In genomic region chr5:142925795-142926194, GRCh38 we compare ENCODE assay signal across 12 cellular contexts.
DNase-seq lines count a peak whose midpoint lies in the region; ATAC-seq and FAIRE-seq lines count a peak whose summit lies in the region.
"Had no signal": no experiment of that assay in that cellular context is flagged by ENCODE, and none has a peak within 500 bp of the region (broad histone marks: within the 10 kb centered on the region; RNA-seq: fewer than 3 reads in every experiment).

No MANE protein-coding gene starts in this region.

- peak overlapping the region; percentile 64 to 90 for H3K27ac Mint-ChIP-seq in natural killer cell treated with Interleukin-12 subunit alpha and Interleukin-12 subunit beta and Interleukin-15 and Interleukin-18, amount 100 ng/mL, for 72 hours
- H3K27ac Mint-ChIP-seq in activated T-helper 2 cell treated with anti-CD3 and anti-CD28 coated beads, Interferon-gamma antibody, Interleukin-2, Interleukin-4, amounts not matched to agents 10 μg/mL and 5 μg/mL and 100 μg/mL, durations not matched to agents 14 hours and 24 hours and 36 hours: no peak overlapping the region
- H3K27ac Mint-ChIP-seq: activated naive CD4-positive, alpha-beta T cell treated with anti-CD3 and anti-CD28 coated beads, Interleukin-2, amount 50 U/mL, for 24 hours; T-helper 1 cell treated with Interleukin-12 subunit alpha and Interleukin-12 subunit beta and Interleukin-4 antibody, amounts not matched to agents 30 μg/mL and 1 μg/mL, for 36 hours had no signal

- H3K4me3 Mint-ChIP-seq in natural killer cell treated with Interleukin-12 subunit alpha and Interleukin-12 subunit beta and Interleukin-15 and Interleukin-18, amount 100 ng/mL, for 72 hours: peak overlapping the region; percentile 62
- no peak overlapping the region for H3K4me3 Mint-ChIP-seq in activated T-helper 2 cell treated with anti-CD3 and anti-CD28 coated beads, Interferon-gamma antibody, Interleukin-2, Interleukin-4, amounts not matched to agents 10 μg/mL and 5 μg/mL and 100 μg/mL, durations not matched to agents 14 hours and 24 hours and 36 hours (ENCODE audit: low read depth)
- H3K4me3 Mint-ChIP-seq: activated naive CD4-positive, alpha-beta T cell treated with anti-CD3 and anti-CD28 coated beads, Interleukin-2, amount 50 U/mL, for 24 hours; T-helper 1 cell treated with Interleukin-12 subunit alpha and Interleukin-12 subunit beta and Interleukin-4 antibody, amounts not matched to agents 30 μg/mL and 1 μg/mL, for 36 hours had no signal

- peaks cover 26% of the 10 kb centered on the region for H3K36me3 Mint-ChIP-seq in natural killer cell treated with Interleukin-12 subunit alpha and Interleukin-12 subunit beta and Interleukin-15 and Interleukin-18, amount 100 ng/mL, for 72 hours
- peaks cover 7% of the 10 kb centered on the region for H3K36me3 Mint-ChIP-seq in activated T-helper 2 cell treated with anti-CD3 and anti-CD28 coated beads, Interferon-gamma antibody, Interleukin-2, Interleukin-4, amounts not matched to agents 10 μg/mL and 5 μg/mL and 100 μg/mL, durations not matched to agents 14 hours and 24 hours and 36 hours (ENCODE audit: low read depth)

- no peak for FAIRE-seq in RCC 7860 (lab: Jason Lieb, UNC)
- no peak for FAIRE-seq in frontal cortex (lab: Jason Lieb, UNC)

- DNase-seq in AG08396 (ENCODE audit: low spot score) (peak; percentile 53), RCC 7860 (ENCODE audit: low spot score) (peak; percentile 26), middle frontal gyrus (ENCODE audit: extremely low spot score, low spot score) (no peak), frontal cortex (ENCODE audit: low spot score in 2 of 2) (no peak)
- no peak for DNase-seq in natural killer cell treated with Interleukin-12 subunit alpha and Interleukin-12 subunit beta and Interleukin-15 and Interleukin-18, amount 100 ng/mL, for 72 hours (ENCODE audit: low spot score)
- no peak for DNase-seq in activated T-helper 2 cell treated with anti-CD3 and anti-CD28 coated beads, Interferon-gamma antibody, Interleukin-2, Interleukin-4, amounts not matched to agents 10 μg/mL and 5 μg/mL and 100 μg/mL, durations not matched to agents 14 hours and 24 hours and 36 hours (ENCODE audit: low spot score)
- DNase-seq: Caco-2, NCI-H2107 had no signal

- H3K4me1 Mint-ChIP-seq in natural killer cell treated with Interleukin-12 subunit alpha and Interleukin-12 subunit beta and Interleukin-15 and Interleukin-18, amount 100 ng/mL, for 72 hours (ENCODE audit: low read depth in 2 of 2): peaks cover 75 to 76% of the 10 kb centered on the region in 2 donors
- H3K4me1 Mint-ChIP-seq in activated T-helper 2 cell treated with anti-CD3 and anti-CD28 coated beads, Interferon-gamma antibody, Interleukin-2, Interleukin-4, amounts not matched to agents 10 μg/mL and 5 μg/mL and 100 μg/mL, durations not matched to agents 14 hours and 24 hours and 36 hours (ENCODE audit: low read depth): peaks cover 46% of the 10 kb centered on the region

- H3K9me3 Mint-ChIP-seq in natural killer cell treated with Interleukin-12 subunit alpha and Interleukin-12 subunit beta and Interleukin-15 and Interleukin-18, amount 100 ng/mL, for 72 hours: peaks cover 10% of the 10 kb centered on the region
- no peaks in the 10 kb centered on the region for H3K9me3 Mint-ChIP-seq in activated T-helper 2 cell treated with anti-CD3 and anti-CD28 coated beads, Interferon-gamma antibody, Interleukin-2, Interleukin-4, amounts not matched to agents 10 μg/mL and 5 μg/mL and 100 μg/mL, durations not matched to agents 14 hours and 24 hours and 36 hours
- H3K9me3 Mint-ChIP-seq: activated naive CD4-positive, alpha-beta T cell treated with anti-CD3 and anti-CD28 coated beads, Interleukin-2, amount 50 U/mL, for 24 hours; T-helper 1 cell treated with Interleukin-12 subunit alpha and Interleukin-12 subunit beta and Interleukin-4 antibody, amounts not matched to agents 30 μg/mL and 1 μg/mL, for 36 hours had no signal

- intact Hi-C loops in activated T-helper 2 cell treated with anti-CD3 and anti-CD28 coated beads, Interferon-gamma antibody, Interleukin-2, Interleukin-4, amounts not matched to agents 10 μg/mL and 5 μg/mL and 100 μg/mL, durations not matched to agents 14 hours and 24 hours and 36 hours (cut with micrococcal nuclease): loop anchor here (10.0 kb wide), 2 partner anchors 899 to 1259 kb away; no protein-coding TSS in a partner anchor

- peak; percentile 58 for ATAC-seq in esophagus mucosa
- ATAC-seq in natural killer cell treated with Interleukin-12 subunit alpha and Interleukin-12 subunit beta and Interleukin-15 and Interleukin-18, amount 100 ng/mL, for 72 hours: no peak
- no peak for ATAC-seq in HG03354 (IDR thresholded peaks at IDR 0.05; ENCODE audit: poor library complexity, severe bottlenecking, unreplicated experiment)

- H3K27me3 Mint-ChIP-seq in natural killer cell treated with Interleukin-12 subunit alpha and Interleukin-12 subunit beta and Interleukin-15 and Interleukin-18, amount 100 ng/mL, for 72 hours: no peaks in the 10 kb centered on the region
- no peaks in the 10 kb centered on the region for H3K27me3 Mint-ChIP-seq in activated T-helper 2 cell treated with anti-CD3 and anti-CD28 coated beads, Interferon-gamma antibody, Interleukin-2, Interleukin-4, amounts not matched to agents 10 μg/mL and 5 μg/mL and 100 μg/mL, durations not matched to agents 14 hours and 24 hours and 36 hours (ENCODE audit: low read depth)
- H3K27me3 Mint-ChIP-seq: activated naive CD4-positive, alpha-beta T cell treated with anti-CD3 and anti-CD28 coated beads, Interleukin-2, amount 50 U/mL, for 24 hours had no signal

Comparison
In these comparisons a context has a peak if more than half of its experiments do, and no peak if none do; other contexts are left out.
1. DNase-seq: peak in AG08396 (single experiment) and RCC 7860 (single experiment); none in natural killer cell treated with Interleukin-12 subunit alpha and Interleukin-12 subunit beta and Interleukin-15 and Interleukin-18, amount 100 ng/mL, for 72 hours (single experiment), middle frontal gyrus (single experiment), activated T-helper 2 cell treated with anti-CD3 and anti-CD28 coated beads, Interferon-gamma antibody, Interleukin-2, Interleukin-4, amounts not matched to agents 10 μg/mL and 5 μg/mL and 100 μg/mL, durations not matched to agents 14 hours and 24 hours and 36 hours (single experiment) and frontal cortex (0 of 2).